In genomic region chr6:6738922-6739717, GRCh38 we compare ENCODE assay signal across 18 cellular contexts.
DNase-seq lines count a peak whose midpoint lies in the region; ATAC-seq and TF ChIP-seq lines count a peak whose summit lies in the region.
"Had no signal": no experiment of that assay in that cellular context is flagged by ENCODE, and none has a peak within 500 bp of the region (broad histone marks: within the 10 kb centered on the region; RNA-seq: fewer than 3 reads in every experiment).

No MANE protein-coding gene starts in this region.

- no peaks in the 10 kb centered on the region for H3K27me3 ChIP-seq in heart right ventricle
- H3K27me3 ChIP-seq in left lung, result no peaks in the 10 kb centered on the region
- no peaks in the 10 kb centered on the region for H3K27me3 ChIP-seq in upper lobe of right lung
- H3K27me3 ChIP-seq: BLaER1 treated with 17β-estradiol and CSF1 and Interleukin-3, amounts not matched to agents 10 nM and 100 nM had no signal

- ATAC-seq in heart right ventricle (peak in 7 of 8 donors; percentile 11 to 67 (median 45)), left lung (peak; percentile 74), upper lobe of right lung (peak; percentile 43)
- ATAC-seq: HCT116 had no signal

- H3K36me3 ChIP-seq in heart right ventricle (no peaks in the 10 kb centered on the region), left lung (no peaks in the 10 kb centered on the region), upper lobe of right lung (no peaks in the 10 kb centered on the region)
- H3K36me3 ChIP-seq: BLaER1 treated with 17β-estradiol and CSF1 and Interleukin-3, amounts not matched to agents 10 nM and 100 nM had no signal

- H3K9me3 ChIP-seq in heart right ventricle (no peaks in the 10 kb centered on the region), left lung (no peaks in the 10 kb centered on the region), upper lobe of right lung (no peaks in the 10 kb centered on the region)
- H3K9me3 ChIP-seq: BLaER1 treated with 17β-estradiol and CSF1 and Interleukin-3, amounts not matched to agents 10 nM and 100 nM had no signal

- 32 to 50% methylated on average over 5 of the region's 5 CpGs for WGBS in heart right ventricle, 2 donors

- no peak for TF ChIP-seq CTCF in heart right ventricle (IDR thresholded peaks at IDR 0.05)
- no peak for TF ChIP-seq CTCF in left lung (IDR thresholded peaks at IDR 0.05)
- TF ChIP-seq CTCF in upper lobe of right lung (IDR thresholded peaks at IDR 0.05), result no peak

- POLR2A ChIA-PET in HEK293T (lab: Yijun Ruan, JAX), result no interaction called here

- H3K27ac ChIP-seq in heart right ventricle, result peak overlapping the region in 9 of 10 donors; percentile 70 to 88 (median 80)
- no peak overlapping the region for H3K27ac ChIP-seq in left lung
- no peak overlapping the region for H3K27ac ChIP-seq in upper lobe of right lung
- H3K27ac ChIP-seq: BLaER1 treated with 17β-estradiol and CSF1 and Interleukin-3, amounts not matched to agents 10 nM and 100 nM; PC-9; RWPE1 had no signal

- H3K4me3 ChIP-seq in heart right ventricle (peak overlapping the region in 3 of 10 donors; percentile 49 to 59 (median 51)), left lung (no peak overlapping the region), upper lobe of right lung (no peak overlapping the region)
- H3K4me3 ChIP-seq: BLaER1 treated with 17β-estradiol and CSF1 and Interleukin-3, amounts not matched to agents 10 nM and 100 nM; PC-9 had no signal

- CTCF ChIA-PET in HEK293T (lab: Yijun Ruan, JAX), result interaction anchor here (1.7 kb wide), 1 partner anchor 15 kb away, joined by 5 read pairs; no protein-coding TSS in a partner anchor

- peaks cover 0 to 66% (median 13%) of the 10 kb centered on the region in 9 donors for H3K4me1 ChIP-seq in heart right ventricle
- peaks cover 0 to 3% of the 10 kb centered on the region in 2 donors for H3K4me1 ChIP-seq in left lung
- no peaks in the 10 kb centered on the region for H3K4me1 ChIP-seq in upper lobe of right lung

- DNase-seq in NCI-H2107 treated with DMSO at 0.1 percent for 48 hours (lab: John Stamatoyannopoulos, UW; ENCODE audit: unreplicated experiment) (peak; percentile 10), NCI-H2107 (lab: John Stamatoyannopoulos, UW) (no peak), heart right ventricle (no peak), left lung (no peak), upper lobe of right lung (no peak), HEK293T (ENCODE audit: extremely low spot score) (no peak), mucosa of gallbladder (ENCODE audit: low spot score) (no peak), dermis blood vessel endothelial cell (no peak)
- DNase-seq: 8988T; CD4-positive, alpha-beta memory T cell; DMS53; NCI-H1105 treated with DMSO at 0.1 percent for 48 hours; NCI-H2029 treated with DMSO at 0.1 percent for 48 hours; NCI-H748 treated with DMSO at 0.1 percent for 48 hours; PC-9 had no signal

- intact Hi-C loops in heart right ventricle (cut with DNase I), result loop anchor here in 4 of 10 donors (5.0 to 10.0 kb wide), 5 partner anchors 88 to 483 kb away; no protein-coding TSS in a partner anchor
- intact Hi-C loops in left lung (cut with DNase I), result no loop called here
- intact Hi-C loops in upper lobe of right lung (cut with DNase I), result no loop called here

TF ChIP-seq in HEK293T, 16 proteins besides CTCF, POLR2A, EP300 and RAD21:
- no peak for TF ChIP-seq TARDBP (IDR thresholded peaks at IDR 0.05)

Comparison
In these comparisons a context has a peak if more than half of its experiments do, and no peak if none do; other contexts are left out.
1. H3K27ac ChIP-seq: peak in heart right ventricle (9 of 10); none in left lung (0 of 2) and upper lobe of right lung (single experiment).
2. Peak in every context shown above with its lines, with median percentiles within 50 percentile points of each other: ATAC-seq.